8 cellular contexts compared by ENCODE assay signal in genomic region chr6:27753668-27754407, GRCh38.
DNase-seq lines count a peak whose midpoint lies in the region; ATAC-seq and TF ChIP-seq lines count a peak whose summit lies in the region.

No MANE protein-coding gene starts in this region.

- peak; percentile 26 for DNase-seq in NCI-H128 (lab: John Stamatoyannopoulos, UW; ENCODE audit: unreplicated experiment)
- DNase-seq in T follicular helper cell (ENCODE audit: low read depth): peak; percentile 27
- peak; percentile 80 for DNase-seq in amniotic epithelial cell (ENCODE audit: low read depth)
- DNase-seq in hepatic stellate cell (ENCODE audit: low spot score): peak; percentile 67
- peak; percentile 67 for DNase-seq in sciatic nerve (ENCODE audit: low spot score)

- ATAC-seq in HG02642 (IDR thresholded peaks at IDR 0.05; ENCODE audit: poor library complexity, unreplicated experiment) (peak; percentile 57), sciatic nerve (no peak), GM18870 (IDR thresholded peaks at IDR 0.05; ENCODE audit: unreplicated experiment) (no peak)

- peak; percentile 22 for TF ChIP-seq CTCF in GM12873 (IDR thresholded peaks at IDR 0.05; ENCODE audit: insufficient read depth, low read depth, low read length, missing control alignments)

- intact Hi-C loops in sciatic nerve (cut with DNase I): no loop called here

Comparison
In these comparisons a context has a peak if more than half of its experiments do, and no peak if none do; other contexts are left out.
1. DNase-seq: peak in every context shown above with its lines; median percentile 80 in amniotic epithelial cell; 67 in hepatic stellate cell; 67 in sciatic nerve; 27 in T follicular helper cell; 26 in NCI-H128.